In genomic region chr18:2572892-2573291, GRCh38 we compare ENCODE assay signal across 11 cellular contexts. TPM values are rescaled to one million over a fixed set of nuclear protein-coding genes. Genes with fewer than 3 reads are reported as not detected.
DNase-seq lines count a peak whose midpoint lies in the region; ATAC-seq, FAIRE-seq and TF ChIP-seq lines count a peak whose summit lies in the region.
"Had no signal": no experiment of that assay in that cellular context is flagged by ENCODE, and none has a peak within 500 bp of the region (broad histone marks: within the 10 kb centered on the region; RNA-seq: fewer than 3 reads in every experiment).

No MANE protein-coding gene starts in this region.

- TF ChIP-seq CTCF in Panc1 (IDR thresholded peaks at IDR 0.05) (no peak), endothelial cell of umbilical vein (IDR thresholded peaks at IDR 0.05; ENCODE audit: extremely low read depth in 1 of 2, insufficient read depth in 1 of 2, low read depth in 1 of 2, low read length in 2 of 2) (no peak), heart left ventricle (IDR thresholded peaks at IDR 0.05) (no peak)

- peaks cover 28% of the 10 kb centered on the region for H3K36me3 ChIP-seq in Panc1 (ENCODE audit: control insufficient read depth, insufficient read depth, low read length)
- peaks cover 0 to under 1% of the 10 kb centered on the region in 2 experiments for H3K36me3 ChIP-seq in endothelial cell of umbilical vein (ENCODE audit: control insufficient read depth in 2 of 2, extremely low read depth in 1 of 2, insufficient read depth in 2 of 2, low read length in 2 of 2)
- H3K36me3 ChIP-seq in skeletal muscle satellite cell (ENCODE audit: insufficient read depth, low read length), result no peaks in the 10 kb centered on the region
- peaks cover 0 to 2% (median 0%) of the 10 kb centered on the region in 9 donors for H3K36me3 ChIP-seq in heart left ventricle

- POLR2A ChIA-PET in Panc1 (lab: Charles Lee), result no interaction called here
- POLR2A ChIA-PET in endothelial cell of umbilical vein (lab: Charles Lee), result no interaction called here

- peaks cover 4% of the 10 kb centered on the region for H3K36me3 Mint-ChIP-seq in activated T-cell treated with anti-CD3 and anti-CD28 coated beads, Interleukin-2, amount 50 U/mL, for 4 hours (ENCODE audit: insufficient read depth)

- H3K9ac ChIP-seq in endothelial cell of umbilical vein (replicated peaks; ENCODE audit: extremely low read depth, insufficient read depth, low read length) (peak overlapping the region; percentile 91), skeletal muscle satellite cell (ENCODE audit: low read depth, low read length) (peak overlapping the region; percentile 94)

- no peaks in the 10 kb centered on the region for H4K20me1 ChIP-seq in endothelial cell of umbilical vein (replicated peaks; ENCODE audit: control insufficient read depth, extremely low read depth, insufficient read depth, low read length)

- H3K79me2 ChIP-seq in endothelial cell of umbilical vein (ENCODE audit: control insufficient read depth, insufficient read depth, low read length), result peaks cover 65% of the 10 kb centered on the region

- BruUV-seq in Panc1 (replicated peaks; lab: Mats Ljungman, UMichigan), result no TSS peak
- no TSS peak for BruUV-seq in endothelial cell of umbilical vein (replicated peaks; lab: Mats Ljungman, UMichigan)

- CTCF ChIA-PET in Panc1 (lab: Charles Lee), result no interaction called here
- CTCF ChIA-PET in endothelial cell of umbilical vein (lab: Charles Lee), result interaction anchor here (0.8 to 1.4 kb wide), 5 partner anchors 15 to 673 kb away, joined by 3 to 5 read pairs (median 4); no protein-coding TSS in a partner anchor

- ATAC-seq in activated T-cell treated with anti-CD3 and anti-CD28 coated beads, Interleukin-2, amount 50 U/mL, for 4 hours, result no peak
- ATAC-seq in Panc1, result no peak
- no peak for ATAC-seq in heart left ventricle

- H3K4me2 ChIP-seq in endothelial cell of umbilical vein (ENCODE audit: insufficient read depth, low read length), result peak overlapping the region; percentile 95
- peak overlapping the region; percentile 75 for H3K4me2 ChIP-seq in skeletal muscle satellite cell (ENCODE audit: low read length)

- in situ Hi-C loops in Panc1 (cut with HindIII; ENCODE audit: low pct_unique_long_range_greater_than_20kb, low sequenced_read_pairs), result no loop called here

- H3K27me3 ChIP-seq in Panc1 (ENCODE audit: control insufficient read depth, insufficient read depth, low read length) (no peaks in the 10 kb centered on the region), endothelial cell of umbilical vein (ENCODE audit: control insufficient read depth in 2 of 2, insufficient read depth in 2 of 2, low read length in 2 of 2) (no peaks in the 10 kb centered on the region), skeletal muscle satellite cell (ENCODE audit: control insufficient read depth, insufficient read depth, low read length) (no peaks in the 10 kb centered on the region), heart left ventricle (no peaks in the 10 kb centered on the region)

- no peaks in the 10 kb centered on the region for H3K9me3 ChIP-seq in Panc1 (ENCODE audit: control insufficient read depth, insufficient read depth, low read depth, low read length)
- no peaks in the 10 kb centered on the region for H3K9me3 ChIP-seq in endothelial cell of umbilical vein (replicated peaks; ENCODE audit: control insufficient read depth, insufficient read depth, low read length)
- no peaks in the 10 kb centered on the region for H3K9me3 ChIP-seq in skeletal muscle satellite cell (replicated peaks; ENCODE audit: low read length)
- H3K9me3 ChIP-seq in heart left ventricle, result no peaks in the 10 kb centered on the region

- peak overlapping the region; percentile 87 to 99 for H3K4me3 ChIP-seq in Panc1 (ENCODE audit: low read depth in 2 of 2, low read length in 2 of 2)
- peak overlapping the region; percentile 80 to 92 (median 89) for H3K4me3 ChIP-seq in endothelial cell of umbilical vein (replicated peaks in 1 of 3; ENCODE audit: insufficient read depth in 1 of 3, low read depth in 1 of 3, low read length in 3 of 3)
- peak overlapping the region; percentile 76 for H3K4me3 ChIP-seq in skeletal muscle satellite cell (ENCODE audit: low read length)
- peak overlapping the region in 1 of 12 donors; percentile 76 for H3K4me3 ChIP-seq in heart left ventricle
- H3K4me3 ChIP-seq: dorsolateral prefrontal cortex had no signal

- TF ChIP-seq POLR2A in endothelial cell of umbilical vein (IDR thresholded peaks at IDR 0.05; ENCODE audit: low read depth, low read length) (no peak), heart left ventricle (IDR thresholded peaks at IDR 0.05) (no peak)

- 28 to 41% (median 29%) methylated on average over 5 of the region's 5 CpGs for WGBS in heart left ventricle, 4 donors

- intact Hi-C loops in Panc1 (cut with micrococcal nuclease; ENCODE audit: unreplicated experiment) (no loop called here), endothelial cell of umbilical vein (cut with micrococcal nuclease) (loop anchor here (5.0 kb wide), 1 partner anchor 874 kb away; no protein-coding TSS in a partner anchor), heart left ventricle (cut with DNase I) (loop anchor here in 4 of 10 donors (5.0 kb wide), 2 partner anchors 74 to 84 kb away; partner anchors contain the start of gene SMCHD1 (in 3 of the 4))

- DNase-seq in activated T-cell treated with anti-CD3 and anti-CD28 coated beads, Interleukin-2, amount 50 U/mL, for 4 hours, result no peak
- DNase-seq in activated T-cell treated with anti-CD3 and anti-CD28 coated beads, Interleukin-2, amount 50 U/mL, for 48 hours, result no peak
- no peak for DNase-seq in Panc1 (ENCODE audit: low read depth, low spot score)
- DNase-seq in endothelial cell of umbilical vein (ENCODE audit: low read depth, low spot score), result no peak
- no peak for DNase-seq in OCI-M2 (lab: John Stamatoyannopoulos, UW; ENCODE audit: unreplicated experiment)
- no peak for DNase-seq in heart left ventricle
- DNase-seq in COLO829 (ENCODE audit: low spot score), result no peak
- DNase-seq: DMS153, dorsolateral prefrontal cortex, KG1 had no signal

- H3K27me3 Mint-ChIP-seq in activated T-cell treated with anti-CD3 and anti-CD28 coated beads, Interleukin-2, amount 50 U/mL, for 4 hours (ENCODE audit: low read depth), result no peaks in the 10 kb centered on the region

- peaks cover 51% of the 10 kb centered on the region for H3K4me1 Mint-ChIP-seq in activated T-cell treated with anti-CD3 and anti-CD28 coated beads, Interleukin-2, amount 50 U/mL, for 4 hours (ENCODE audit: low read depth)

- H3K9me1 ChIP-seq in endothelial cell of umbilical vein (replicated peaks; ENCODE audit: control insufficient read depth, extremely low read depth, insufficient read depth, low read length), result no peaks in the 10 kb centered on the region

- dilution Hi-C loops in endothelial cell of umbilical vein (cut with MboI; ENCODE audit: extremely low pct_ligation_motif_present, low sequenced_read_pairs), result no loop called here

- H3K27ac ChIP-seq in Panc1 (ENCODE audit: low read length) (peak overlapping the region; percentile 96), endothelial cell of umbilical vein (ENCODE audit: insufficient read depth, low read depth, low read length) (no peak overlapping the region), heart left ventricle (no peak overlapping the region)
- H3K27ac ChIP-seq: dorsolateral prefrontal cortex had no signal

- no peaks in the 10 kb centered on the region for H3K9me3 Mint-ChIP-seq in activated T-cell treated with anti-CD3 and anti-CD28 coated beads, Interleukin-2, amount 50 U/mL, for 4 hours

- H3K4me3 Mint-ChIP-seq in activated T-cell treated with anti-CD3 and anti-CD28 coated beads, Interleukin-2, amount 50 U/mL, for 4 hours, result peak overlapping the region; percentile 95

- H2AFZ ChIP-seq in endothelial cell of umbilical vein (ENCODE audit: low read depth, low read length), result no peak overlapping the region

- H3K4me1 ChIP-seq in Panc1 (ENCODE audit: control insufficient read depth, insufficient read depth, low read length) (peaks cover 13% of the 10 kb centered on the region; the same call in 1 of the 2 replicates), endothelial cell of umbilical vein (ENCODE audit: control insufficient read depth, extremely low read depth, insufficient read depth, low read length) (peaks cover 35% of the 10 kb centered on the region), skeletal muscle satellite cell (ENCODE audit: control insufficient read depth, insufficient read depth, low read length) (peaks cover 30% of the 10 kb centered on the region), heart left ventricle (peaks cover 0 to 35% (median 12%) of the 10 kb centered on the region in 12 donors)

- no peak for FAIRE-seq in endothelial cell of umbilical vein (lab: Jason Lieb, UNC)

RNA-seq across cellular contexts. Expression of gene NDC80, which starts 1.5 kb away (rescaled TPM):
- 1 to 10 TPM; 7.4 to 8.2 (median 7.4) TPM for total RNA-seq in activated T-cell treated with anti-CD3 and anti-CD28 coated beads, Interleukin-2, amount 50 U/mL, for 4 hours
- 36.0 TPM for total RNA-seq in Panc1 (2021; ENCODE audit: unreplicated experiment)
- polyA plus RNA-seq in Panc1 (2012; ENCODE audit: insufficient read length), result 8.4 TPM
- total RNA-seq in endothelial cell of umbilical vein, result 39.6 and 43.2 TPM in 2 replicates
- polyA plus RNA-seq in endothelial cell of umbilical vein, result 3.7 and 6.2 TPM in 2 replicates
- polyA plus RNA-seq in endothelial cell of umbilical vein (2011; cell fraction: cytosol; rRNA removed), result 15.2 and 15.7 TPM in 2 replicates
- 17.4 and 27.3 TPM in 2 replicates for polyA plus RNA-seq in endothelial cell of umbilical vein (2011; cell fraction: nucleus; rRNA removed)
- 9.4 and 27.4 TPM in 2 replicates for polyA plus RNA-seq in endothelial cell of umbilical vein (2012)
- 19.4 and 20.3 TPM in 2 replicates for polyA minus RNA-seq in endothelial cell of umbilical vein
- 20.4 TPM for polyA minus RNA-seq in endothelial cell of umbilical vein (2011; cell fraction: cytosol; rRNA and poly(A)+ RNA removed)
- polyA minus RNA-seq in endothelial cell of umbilical vein (2011; cell fraction: nucleus; rRNA and poly(A)+ RNA removed), result 20.9 and 29.6 TPM in 2 replicates
- total RNA-seq in skeletal muscle satellite cell (2012; rRNA removed), result 16.7 and 19.9 TPM in 2 replicates
- 1 to 10 TPM in 2 of 9 donors, under 1 TPM in 6, not detected in 1; 0.09 to 5.0 (median 0.43) TPM for total RNA-seq in heart left ventricle
- polyA plus RNA-seq in heart left ventricle, result under 1 TPM; 0.28 to 0.34 TPM

RNA-seq across cellular contexts. Expression of gene METTL4, which starts 1.6 kb away (rescaled TPM):
- 10 to 100 TPM; 14.0 to 17.5 (median 15.4) TPM for total RNA-seq in activated T-cell treated with anti-CD3 and anti-CD28 coated beads, Interleukin-2, amount 50 U/mL, for 4 hours
- 9.6 TPM for total RNA-seq in Panc1 (2021; ENCODE audit: unreplicated experiment)
- 5.4 TPM for polyA plus RNA-seq in Panc1 (2012; ENCODE audit: insufficient read length)
- total RNA-seq in endothelial cell of umbilical vein, result 16.1 and 17.4 TPM in 2 replicates
- 7.2 and 8.3 TPM in 2 replicates for polyA plus RNA-seq in endothelial cell of umbilical vein
- polyA plus RNA-seq in endothelial cell of umbilical vein (2011; cell fraction: cytosol; rRNA removed), result 7.6 and 8.1 TPM in 2 replicates
- polyA plus RNA-seq in endothelial cell of umbilical vein (2011; cell fraction: nucleus; rRNA removed), result 14.3 and 21.3 TPM in 2 replicates
- polyA plus RNA-seq in endothelial cell of umbilical vein (2012), result 8.5 and 13.4 TPM in 2 replicates
- polyA minus RNA-seq in endothelial cell of umbilical vein, result 9.8 and 10.7 TPM in 2 replicates
- 9.7 TPM for polyA minus RNA-seq in endothelial cell of umbilical vein (2011; cell fraction: cytosol; rRNA and poly(A)+ RNA removed)
- 10.3 and 13.2 TPM in 2 replicates for polyA minus RNA-seq in endothelial cell of umbilical vein (2011; cell fraction: nucleus; rRNA and poly(A)+ RNA removed)
- total RNA-seq in skeletal muscle satellite cell (2012; rRNA removed), result 4.6 and 9.4 TPM in 2 replicates
- 10 to 100 TPM in 1 of 9 donors, 1 to 10 TPM in 8; 4.2 to 10.3 (median 5.8) TPM for total RNA-seq in heart left ventricle
- 1 to 10 TPM; 3.1 to 6.4 TPM for polyA plus RNA-seq in heart left ventricle
